ENCODE assay signal across 12 cellular contexts in the genomic region with DNA sequence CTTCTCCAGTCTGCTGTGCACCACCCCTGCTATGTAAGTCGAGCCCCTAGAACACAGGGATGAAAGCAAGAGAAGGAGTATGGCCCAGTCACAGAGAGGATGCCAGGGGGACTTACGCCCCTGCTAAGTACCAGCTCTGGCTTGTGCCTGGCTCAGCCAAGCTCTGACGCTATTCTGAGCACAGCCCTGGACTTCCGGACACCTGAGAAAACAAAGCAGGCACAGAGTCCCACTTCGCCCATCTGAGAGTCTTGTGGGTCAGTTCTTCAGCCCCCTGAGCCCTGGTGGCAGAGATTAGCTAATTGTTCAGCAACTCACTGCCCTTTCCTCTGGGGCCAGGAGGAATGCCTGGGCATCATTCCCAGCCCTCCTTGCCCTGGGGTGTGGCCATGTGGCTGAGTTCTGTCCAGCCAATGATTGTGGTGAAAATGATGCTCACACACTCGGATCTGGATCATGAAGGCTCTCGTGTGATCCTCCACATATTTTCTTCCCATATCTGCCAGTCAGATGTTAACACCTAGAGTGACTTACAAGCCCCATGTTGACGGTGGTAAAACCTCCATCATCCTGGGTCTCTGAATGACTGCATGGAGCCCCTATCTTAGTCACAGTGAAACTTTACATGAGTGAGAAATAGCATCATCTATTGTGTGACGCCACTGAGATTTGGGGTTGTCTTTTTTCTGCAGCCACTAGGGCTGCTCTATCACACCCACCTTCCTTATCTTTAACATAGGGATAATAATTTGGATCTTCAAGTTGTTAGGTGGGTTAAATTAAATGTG.
A peak's percentile ranks its signal among the peaks of the same experiment; 100 is the strongest.
DNase-seq lines count a peak whose midpoint lies in the region; ATAC-seq, FAIRE-seq and TF ChIP-seq lines count a peak whose summit lies in the region.
"Had no signal": no experiment of that assay in that cellular context is flagged by ENCODE, and none has a peak within 500 bp of the region (broad histone marks: within the 10 kb centered on the region; RNA-seq: fewer than 3 reads in every experiment).

No MANE protein-coding gene starts in this region.

- intact Hi-C loops in lower lobe of right lung (cut with DNase I) (no loop called here), kidney (cut with DNase I) (no loop called here), left colon (cut with DNase I, micrococcal nuclease) (no loop called here)

- no peaks in the 10 kb centered on the region for H3K27me3 ChIP-seq in lower lobe of right lung (ENCODE audit: low read depth)

- FAIRE-seq in kidney (lab: Jason Lieb, UNC), result no peak

- POLR2A ChIA-PET in activated CD4-positive, alpha-beta memory T cell treated with anti-CD3 and anti-CD28 coated beads, Interleukin-2, amount 10 ng/mL, durations not matched to agents 7 days and 5 days (lab: Charles Lee), result no interaction called here

- H3K36me3 ChIP-seq in lower lobe of right lung (no peaks in the 10 kb centered on the region), kidney (ENCODE audit: control insufficient read depth in 1 of 2, insufficient read depth in 2 of 2, low read length in 2 of 2) (no peaks in the 10 kb centered on the region)

- ATAC-seq in lower lobe of right lung, result peak; percentile 31 to 38
- no peak for ATAC-seq in GM19324 (IDR thresholded peaks at IDR 0.05; ENCODE audit: low FRiP score, unreplicated experiment)
- no peak for ATAC-seq in left colon

- no peak overlapping the region for H3K4me3 ChIP-seq in AG10803 (ENCODE audit: low read length)
- H3K4me3 ChIP-seq in lower lobe of right lung, result no peak overlapping the region
- H3K4me3 ChIP-seq in kidney (ENCODE audit: low read length in 2 of 2), result no peak overlapping the region
- H3K4me3 ChIP-seq: skin epidermis had no signal

- peaks cover 27% of the 10 kb centered on the region for H3K4me1 Mint-ChIP-seq in activated CD4-positive, alpha-beta memory T cell treated with anti-CD3 and anti-CD28 coated beads, Interleukin-2, amount 10 ng/mL, durations not matched to agents 7 days and 5 days

- H3K9me3 Mint-ChIP-seq in activated CD4-positive, alpha-beta memory T cell treated with anti-CD3 and anti-CD28 coated beads, Interleukin-2, amount 10 ng/mL, durations not matched to agents 7 days and 5 days, result no peaks in the 10 kb centered on the region

- peak; percentile 48 for DNase-seq in AG10803 (ENCODE audit: low read depth)
- peak; percentile 18 for DNase-seq in GM04504 (ENCODE audit: low read depth)
- peak; percentile 19 for DNase-seq in activated CD4-positive, alpha-beta memory T cell treated with anti-CD3 and anti-CD28 coated beads, Interleukin-2, amount 10 ng/mL, durations not matched to agents 7 days and 5 days
- no peak for DNase-seq in lower lobe of right lung
- DNase-seq in inferior parietal cortex (ENCODE audit: extremely low spot score), result no peak
- no peak for DNase-seq in kidney
- DNase-seq in left colon, result no peak
- DNase-seq: activated gamma-delta T cell treated with Interleukin-2 at 50 U/mL for 16 hours, COR-L47, NCI-H187 treated with DMSO at 0.1 percent for 48 hours had no signal

- TF ChIP-seq CTCF in AG10803 (conservative IDR thresholded peaks at IDR 0.05; ENCODE audit: low read length) (no peak), lower lobe of right lung (IDR thresholded peaks at IDR 0.05) (no peak), kidney (IDR thresholded peaks at IDR 0.05; ENCODE audit: borderline replicate concordance, extremely low read depth, insufficient read depth) (no peak)

- peaks cover 19% of the 10 kb centered on the region for H3K27me3 Mint-ChIP-seq in activated CD4-positive, alpha-beta memory T cell treated with anti-CD3 and anti-CD28 coated beads, Interleukin-2, amount 10 ng/mL, durations not matched to agents 7 days and 5 days

- no peak overlapping the region for H3K9ac ChIP-seq in kidney (ENCODE audit: low read length in 2 of 2)

- H3K4me1 ChIP-seq in lower lobe of right lung (peaks cover 4% of the 10 kb centered on the region), kidney (ENCODE audit: control insufficient read depth in 1 of 2, insufficient read depth in 1 of 2, low read depth in 1 of 2, low read length in 2 of 2) (no peaks in the 10 kb centered on the region)

- CTCF ChIA-PET in activated CD4-positive, alpha-beta memory T cell treated with anti-CD3 and anti-CD28 coated beads, Interleukin-2, amount 10 ng/mL, durations not matched to agents 7 days and 5 days (lab: Charles Lee), result interaction anchor here (1.1 kb wide), 1 partner anchor 63 kb away, joined by 3 read pairs; no protein-coding TSS in a partner anchor

- no peaks in the 10 kb centered on the region for H3K9me3 ChIP-seq in lower lobe of right lung
- no peaks in the 10 kb centered on the region for H3K9me3 ChIP-seq in kidney (ENCODE audit: control insufficient read depth in 1 of 2, low read length in 2 of 2)

- H3K27ac Mint-ChIP-seq in activated CD4-positive, alpha-beta memory T cell treated with anti-CD3 and anti-CD28 coated beads, Interleukin-2, amount 10 ng/mL, durations not matched to agents 7 days and 5 days, result no peak overlapping the region

- no peaks in the 10 kb centered on the region for H3K36me3 Mint-ChIP-seq in activated CD4-positive, alpha-beta memory T cell treated with anti-CD3 and anti-CD28 coated beads, Interleukin-2, amount 10 ng/mL, durations not matched to agents 7 days and 5 days (ENCODE audit: low read depth)

- H3K4me3 Mint-ChIP-seq in activated CD4-positive, alpha-beta memory T cell treated with anti-CD3 and anti-CD28 coated beads, Interleukin-2, amount 10 ng/mL, durations not matched to agents 7 days and 5 days, result no peak overlapping the region

- H3K27ac ChIP-seq in lower lobe of right lung, result no peak overlapping the region
- no peak overlapping the region for H3K27ac ChIP-seq in kidney (ENCODE audit: low read depth in 2 of 2, low read length in 2 of 2)
- H3K27ac ChIP-seq: skin epidermis had no signal

Comparison
In these comparisons a context has a peak if more than half of its experiments do, and no peak if none do; other contexts are left out.
1. DNase-seq: peak in AG10803 (single experiment), GM04504 (single experiment) and activated CD4-positive, alpha-beta memory T cell treated with anti-CD3 and anti-CD28 coated beads, Interleukin-2, amount 10 ng/mL, durations not matched to agents 7 days and 5 days (single experiment); none in lower lobe of right lung (single experiment), inferior parietal cortex (single experiment), kidney (single experiment) and left colon (0 of 2).
2. ATAC-seq: peak in lower lobe of right lung (2 of 2); none in GM19324 (single experiment) and left colon (single experiment).